Comparison of ENCODE assay signal across 27 cellular contexts in genomic region chr3:127412578-127413317, GRCh38.
DNase-seq lines count a peak whose midpoint lies in the region; ATAC-seq and TF ChIP-seq lines count a peak whose summit lies in the region.
"Had no signal": no experiment of that assay in that cellular context is flagged by ENCODE, and none has a peak within 500 bp of the region (broad histone marks: within the 10 kb centered on the region; RNA-seq: fewer than 3 reads in every experiment).

No MANE protein-coding gene starts in this region.

- H3K4me3 ChIP-seq in colonic mucosa (no peak overlapping the region), lower lobe of right lung (no peak overlapping the region), spleen (no peak overlapping the region)
- H3K4me3 ChIP-seq: breast epithelium, K562, MG63, Peyer's patch, SJCRH30, vagina had no signal

- H3K4me2 ChIP-seq in H9 (ENCODE audit: insufficient read depth, insufficient read length, low read length) = no peak overlapping the region

- H2BK20ac ChIP-seq in H9 (ENCODE audit: low read depth, low read length, poor library complexity, severe bottlenecking) = no peak overlapping the region

- WGBS in H9 (ENCODE audit: extremely low coverage, insufficient read length, low lambda C conversion rate) = no CpG with 5 or more reads among the region's 10 CpGs
- 68 to 81% (median 78%) methylated on average over 10 of the region's 10 CpGs for WGBS in spleen, 5 donors

- H3K23ac ChIP-seq in H9 (ENCODE audit: insufficient read length, low read depth, low read length) = no peak overlapping the region

- H3K4me1 ChIP-seq in H9 (ENCODE audit: insufficient read depth, low read length) (no peaks in the 10 kb centered on the region), colonic mucosa (no peaks in the 10 kb centered on the region), lower lobe of right lung (no peaks in the 10 kb centered on the region), spleen (no peaks in the 10 kb centered on the region)
- H3K4me1 ChIP-seq: breast epithelium, Peyer's patch, SJCRH30 had no signal

- no peak overlapping the region; the same call in 1 of the 2 replicates for H3K14ac ChIP-seq in H9 (ENCODE audit: insufficient read depth, low read length)

- H3K4ac ChIP-seq in H9 (ENCODE audit: low read depth, low read length) = no peak overlapping the region

- H3T11ph ChIP-seq in H9 (ENCODE audit: low read length) = no peak overlapping the region

- H3K9me3 Mint-ChIP-seq in H9 = no peaks in the 10 kb centered on the region; a peak in 1 of 5 replicates
- H3K9me3 Mint-ChIP-seq: activated T-cell treated with anti-CD3 and anti-CD28 coated beads, Interleukin-2, amount 50 U/mL, for 4 hours; HFFc6 had no signal

- DNase-seq in H9 (peak; percentile 18), colonic mucosa (peak; percentile 13), lower lobe of right lung (peak; percentile 44), spleen (peak; percentile 34), NCI-H1694 (lab: John Stamatoyannopoulos, UW) (no peak), T-helper 1 cell (no peak)
- DNase-seq: activated CD4-positive, alpha-beta T cell treated with anti-CD3 and anti-CD28 coated beads for 1 hour; activated CD8-positive, alpha-beta T cell treated with anti-CD3 and anti-CD28 coated beads, Interleukin-2, amount 10 ng/mL, durations not matched to agents 7 days and 5 days; activated naive CD4-positive, alpha-beta T cell; activated T-cell treated with anti-CD3 and anti-CD28 coated beads, Interleukin-2, amount 50 U/mL, for 4 hours; Calu3; cortex of kidney; glutamatergic neuron; HFFc6; kidney glomerular epithelial cell; MG63; naive B cell; NCI-H1436 treated with DMSO at 0.1 percent for 48 hours; SJCRH30; stimulated activated CD4-positive, alpha-beta T cell treated with anti-CD3 and anti-CD28 coated beads, Interleukin-4, amount 100 ng/mL, for 1 hour had no signal

- H3K79me2 ChIP-seq in H9 (ENCODE audit: insufficient read depth, low read length) = no peaks in the 10 kb centered on the region

- H3K23me2 ChIP-seq in H9 (ENCODE audit: insufficient read length, low read depth, low read length, poor library complexity, severe bottlenecking) = no peaks in the 10 kb centered on the region

- H4K5ac ChIP-seq in H9 (ENCODE audit: insufficient read length, low read depth, low read length) = no peak overlapping the region

- ATAC-seq in lower lobe of right lung (peak; percentile 43 to 58), HG03521 (IDR thresholded peaks at IDR 0.05; ENCODE audit: unreplicated experiment) (no peak)
- ATAC-seq: activated CD8-positive, alpha-beta T cell treated with anti-CD3 and anti-CD28 coated beads, Interleukin-2, amount 10 ng/mL, durations not matched to agents 7 days and 5 days; activated T-cell treated with anti-CD3 and anti-CD28 coated beads, Interleukin-2, amount 50 U/mL, for 4 hours; K562; stimulated activated memory B cell treated with anti-CD40 and anti-IgM and Interleukin-4, amounts not matched to agents 10 μg/mL and 1 μg/mL and 100 μg/mL, for 72 hours had no signal

- H3K9ac ChIP-seq in H9 (ENCODE audit: extremely low read depth, insufficient read length, low read length) (no peak overlapping the region), colonic mucosa (ENCODE audit: low read depth in 2 of 2, low read length in 2 of 2) (no peak overlapping the region)

- no peak overlapping the region for H3K56ac ChIP-seq in H9 (ENCODE audit: insufficient read length, low read depth, low read length)

- H4K8ac ChIP-seq in H9 (replicated peaks; ENCODE audit: insufficient read length, low read depth, low read length) = no peak overlapping the region

- H3K9me3 ChIP-seq in H9 (ENCODE audit: control insufficient read depth, low read depth, low read length) = no peaks in the 10 kb centered on the region
- no peaks in the 10 kb centered on the region for H3K9me3 ChIP-seq in colonic mucosa
- H3K9me3 ChIP-seq in lower lobe of right lung = no peaks in the 10 kb centered on the region
- no peaks in the 10 kb centered on the region for H3K9me3 ChIP-seq in spleen
- H3K9me3 ChIP-seq: breast epithelium, MG63, Peyer's patch, SJCRH30, vagina had no signal

- no peak overlapping the region for H2BK15ac ChIP-seq in H9 (ENCODE audit: low read depth, low read length)

- H3K27ac Mint-ChIP-seq in H9 = peak overlapping the region; percentile 18 to 47 (median 22); a peak in 2 of 7 replicates
- H3K27ac Mint-ChIP-seq: activated CD8-positive, alpha-beta T cell treated with anti-CD3 and anti-CD28 coated beads, Interleukin-2, amount 10 ng/mL, durations not matched to agents 7 days and 5 days; HFFc6; naive B cell; stimulated activated memory B cell treated with anti-CD40 and anti-IgM and Interleukin-4, amounts not matched to agents 10 μg/mL and 1 μg/mL and 100 μg/mL, for 72 hours had no signal

- H3K27me3 ChIP-seq in H9 (ENCODE audit: insufficient read depth, low read length) = no peaks in the 10 kb centered on the region
- no peaks in the 10 kb centered on the region for H3K27me3 ChIP-seq in colonic mucosa
- H3K27me3 ChIP-seq in lower lobe of right lung (ENCODE audit: low read depth) = peaks cover 6% of the 10 kb centered on the region
- H3K27me3 ChIP-seq in spleen (replicated peaks in 1 of 7) = peaks cover 0 to 80% (median 5%) of the 10 kb centered on the region in 7 donors
- H3K27me3 ChIP-seq: breast epithelium, Peyer's patch, vagina had no signal

- no peak for TF ChIP-seq POLR2A in spleen (IDR thresholded peaks at IDR 0.05)

- H3K36me3 ChIP-seq in colonic mucosa (no peaks in the 10 kb centered on the region), lower lobe of right lung (no peaks in the 10 kb centered on the region), spleen (no peaks in the 10 kb centered on the region)
- H3K36me3 ChIP-seq: breast epithelium, MG63, Peyer's patch, SJCRH30, vagina had no signal

- no peaks in the 10 kb centered on the region for H3K79me1 ChIP-seq in H9 (ENCODE audit: insufficient read depth, low read depth, low read length, poor library complexity, severe bottlenecking)

- no peak for TF ChIP-seq CTCF in H9 (conservative IDR thresholded peaks at IDR 0.05)
- TF ChIP-seq CTCF in colonic mucosa (IDR thresholded peaks at IDR 0.05) = no peak
- TF ChIP-seq CTCF in lower lobe of right lung (IDR thresholded peaks at IDR 0.05) = no peak
- TF ChIP-seq CTCF in spleen (IDR thresholded peaks at IDR 0.05 in 8 of 11, conservative IDR thresholded peaks at IDR 0.05 in 3 of 11) = no peak

- peaks cover 26% of the 10 kb centered on the region for H3K27me3 Mint-ChIP-seq in H9 (ENCODE audit: low read depth)

- H2AFZ ChIP-seq in H9 (ENCODE audit: low read length) = no peak overlapping the region

- H3K4me1 Mint-ChIP-seq in H9 = peaks cover 45 to 47% of the 10 kb centered on the region in 2 experiments
- H3K4me1 Mint-ChIP-seq: naive B cell; stimulated activated memory B cell treated with anti-CD40 and anti-IgM and Interleukin-4, amounts not matched to agents 10 μg/mL and 1 μg/mL and 100 μg/mL, for 72 hours had no signal

- H4K20me1 ChIP-seq in H9 (ENCODE audit: control insufficient read depth, insufficient read depth, insufficient read length) = no peaks in the 10 kb centered on the region

- no peak overlapping the region for H2BK5ac ChIP-seq in H9 (ENCODE audit: insufficient read length, low read length)

- no peak overlapping the region for H2AK5ac ChIP-seq in H9 (ENCODE audit: insufficient read length, low read length)

- intact Hi-C loops in colonic mucosa (cut with DNase I) (no loop called here), lower lobe of right lung (cut with DNase I) (no loop called here), spleen (cut with DNase I; ENCODE audit: low total_unique reads) (no loop called here)

- no peak overlapping the region for H2BK12ac ChIP-seq in H9 (ENCODE audit: insufficient read length, low read depth, low read length)

- H3K18ac ChIP-seq in H9 (ENCODE audit: insufficient read length, low read depth, low read length) = no peak overlapping the region

- no peak overlapping the region for H2BK120ac ChIP-seq in H9 (ENCODE audit: low read depth, low read length, poor library complexity, severe bottlenecking)

- H4K91ac ChIP-seq in H9 (ENCODE audit: insufficient read length, low read depth, low read length) = no peak overlapping the region

- H3K27ac ChIP-seq in H9 (ENCODE audit: insufficient read length, low read depth, low read length) (no peak overlapping the region), colonic mucosa (no peak overlapping the region), lower lobe of right lung (no peak overlapping the region), spleen (no peak overlapping the region)
- H3K27ac ChIP-seq: breast epithelium, C4-2B, Peyer's patch, SJCRH30, vagina had no signal

- H3K36me3 Mint-ChIP-seq in H9 (ENCODE audit: insufficient read depth in 1 of 3, low read depth in 3 of 3) = no peaks in the 10 kb centered on the region
- H3K36me3 Mint-ChIP-seq: naive B cell; stimulated activated memory B cell treated with anti-CD40 and anti-IgM and Interleukin-4, amounts not matched to agents 10 μg/mL and 1 μg/mL and 100 μg/mL, for 72 hours had no signal

- H3K4me3 Mint-ChIP-seq in H9 = no peak overlapping the region
- H3K4me3 Mint-ChIP-seq: activated CD8-positive, alpha-beta T cell treated with anti-CD3 and anti-CD28 coated beads, Interleukin-2, amount 10 ng/mL, durations not matched to agents 7 days and 5 days; activated T-cell treated with anti-CD3 and anti-CD28 coated beads, Interleukin-2, amount 50 U/mL, for 4 hours; HFFc6; naive B cell; stimulated activated memory B cell treated with anti-CD40 and anti-IgM and Interleukin-4, amounts not matched to agents 10 μg/mL and 1 μg/mL and 100 μg/mL, for 72 hours had no signal

Comparison
In these comparisons a context has a peak if more than half of its experiments do, and no peak if none do; other contexts are left out.
1. DNase-seq: peak in H9 (single experiment), colonic mucosa (single experiment), lower lobe of right lung (single experiment) and spleen (single experiment); none in NCI-H1694 (single experiment) and T-helper 1 cell (0 of 5).